Comparison of ENCODE assay signal across 25 cellular contexts in genomic region chr3:53426918-53427317, GRCh38.
DNase-seq lines count a peak whose midpoint lies in the region; ATAC-seq and TF ChIP-seq lines count a peak whose summit lies in the region.
"Had no signal": no experiment of that assay in that cellular context is flagged by ENCODE, and none has a peak within 500 bp of the region (broad histone marks: within the 10 kb centered on the region; RNA-seq: fewer than 3 reads in every experiment).

No MANE protein-coding gene starts in this region.

- no peaks in the 10 kb centered on the region for H3K4me1 Mint-ChIP-seq in activated T-helper 2 cell treated with anti-CD3 and anti-CD28 coated beads, Interferon-gamma antibody, Interleukin-2, Interleukin-4, amounts not matched to agents 10 μg/mL and 5 μg/mL and 100 μg/mL, durations not matched to agents 14 hours and 24 hours and 36 hours (ENCODE audit: low read depth)
- H3K4me1 Mint-ChIP-seq: naive thymus-derived CD4-positive, alpha-beta T cell had no signal

- H3K27me3 Mint-ChIP-seq in activated T-helper 2 cell treated with anti-CD3 and anti-CD28 coated beads, Interferon-gamma antibody, Interleukin-2, Interleukin-4, amounts not matched to agents 10 μg/mL and 5 μg/mL and 100 μg/mL, durations not matched to agents 14 hours and 24 hours and 36 hours (ENCODE audit: low read depth), result peaks cover 18% of the 10 kb centered on the region
- H3K27me3 Mint-ChIP-seq: B cell had no signal

- ATAC-seq in Panc1, result no peak
- ATAC-seq in HG03565 (IDR thresholded peaks at IDR 0.05; ENCODE audit: unreplicated experiment), result no peak
- ATAC-seq: activated CD8-positive, alpha-beta T cell treated with anti-CD3 and anti-CD28 coated beads, Interleukin-2, amount 10 ng/mL, durations not matched to agents 7 days and 5 days; left cardiac atrium; naive thymus-derived CD4-positive, alpha-beta T cell; right cardiac atrium had no signal

- TF ChIP-seq CTCF in Panc1 (IDR thresholded peaks at IDR 0.05) (peak; percentile 32), fibroblast of mammary gland (conservative IDR thresholded peaks at IDR 0.05; ENCODE audit: control insufficient read depth, insufficient read depth, low read depth, low read length) (peak; percentile 7), retinal pigment epithelial cell (conservative IDR thresholded peaks at IDR 0.05; ENCODE audit: low read depth, low read length) (peak; percentile 41)

- H3K27ac ChIP-seq in Panc1 (ENCODE audit: low read length), result no peak overlapping the region
- H3K27ac ChIP-seq: adrenal gland, breast epithelium, colonic mucosa, SK-N-MC, stomach had no signal

- in situ Hi-C loops in Panc1 (cut with HindIII; ENCODE audit: low pct_unique_long_range_greater_than_20kb, low sequenced_read_pairs), result no loop called here

- POLR2A ChIA-PET in Panc1 (lab: Charles Lee), result interaction anchor here (0.6 kb wide), 1 partner anchor 142 kb away, joined by 3 read pairs; no protein-coding TSS in a partner anchor

- CTCF ChIA-PET in Panc1 (lab: Charles Lee), result no interaction called here

- intact Hi-C loops in Panc1 (cut with micrococcal nuclease; ENCODE audit: unreplicated experiment), result no loop called here
- intact Hi-C loops in activated T-helper 2 cell treated with anti-CD3 and anti-CD28 coated beads, Interferon-gamma antibody, Interleukin-2, Interleukin-4, amounts not matched to agents 10 μg/mL and 5 μg/mL and 100 μg/mL, durations not matched to agents 14 hours and 24 hours and 36 hours (cut with micrococcal nuclease), result no loop called here

- no peaks in the 10 kb centered on the region for H3K36me3 ChIP-seq in Panc1 (ENCODE audit: control insufficient read depth, insufficient read depth, low read length)
- H3K36me3 ChIP-seq: adrenal gland, breast epithelium, colonic mucosa, stomach had no signal

- no peaks in the 10 kb centered on the region for H3K9me3 Mint-ChIP-seq in activated T-helper 2 cell treated with anti-CD3 and anti-CD28 coated beads, Interferon-gamma antibody, Interleukin-2, Interleukin-4, amounts not matched to agents 10 μg/mL and 5 μg/mL and 100 μg/mL, durations not matched to agents 14 hours and 24 hours and 36 hours

- no TSS peak for BruUV-seq in Panc1 (replicated peaks; lab: Mats Ljungman, UMichigan)

- H3K4me3 Mint-ChIP-seq in activated T-helper 2 cell treated with anti-CD3 and anti-CD28 coated beads, Interferon-gamma antibody, Interleukin-2, Interleukin-4, amounts not matched to agents 10 μg/mL and 5 μg/mL and 100 μg/mL, durations not matched to agents 14 hours and 24 hours and 36 hours (ENCODE audit: low read depth), result no peak overlapping the region
- H3K4me3 Mint-ChIP-seq: activated CD8-positive, alpha-beta T cell treated with anti-CD3 and anti-CD28 coated beads, Interleukin-2, amount 10 ng/mL, durations not matched to agents 7 days and 5 days; B cell; naive thymus-derived CD4-positive, alpha-beta T cell had no signal

- no peaks in the 10 kb centered on the region for H3K9me3 ChIP-seq in Panc1 (ENCODE audit: control insufficient read depth, insufficient read depth, low read depth, low read length)
- H3K9me3 ChIP-seq: adrenal gland, breast epithelium, colonic mucosa, stomach had no signal

- H3K4me1 ChIP-seq in Panc1 (ENCODE audit: control insufficient read depth, insufficient read depth, low read length), result no peaks in the 10 kb centered on the region
- H3K4me1 ChIP-seq: breast epithelium, colonic mucosa, stomach had no signal

- DNase-seq in DMS53 (lab: John Stamatoyannopoulos, UW) (peak; percentile 0), DMS53 treated with DMSO at 0.1 percent for 48 hours (lab: John Stamatoyannopoulos, UW; ENCODE audit: unreplicated experiment) (no peak), Panc1 (ENCODE audit: low read depth, low spot score) (no peak), fibroblast of mammary gland (ENCODE audit: low read depth) (no peak), retinal pigment epithelial cell (ENCODE audit: low read depth) (no peak), NCI-H1105 (lab: John Stamatoyannopoulos, UW) (no peak)
- no peak for DNase-seq in activated T-helper 2 cell treated with anti-CD3 and anti-CD28 coated beads, Interferon-gamma antibody, Interleukin-2, Interleukin-4, amounts not matched to agents 10 μg/mL and 5 μg/mL and 100 μg/mL, durations not matched to agents 14 hours and 24 hours and 36 hours (ENCODE audit: low spot score)
- DNase-seq: activated CD8-positive, alpha-beta T cell treated with anti-CD3 and anti-CD28 coated beads, Interleukin-2, amount 10 ng/mL, durations not matched to agents 7 days and 5 days; activated T-cell treated with anti-CD3 and anti-CD28 coated beads, Interleukin-2, amount 50 U/mL, for 1 hour; colonic mucosa; EL; H7; left cardiac atrium; naive thymus-derived CD4-positive, alpha-beta T cell; NCI-H1092; NCI-H2029; NCI-H226; right cardiac atrium; stimulated activated CD4-positive, alpha-beta T cell treated with anti-CD3 and anti-CD28 coated beads, Interleukin-12 subunit alpha, Interleukin-12 subunit beta, amount 100 ng/mL, for 4 hours; stomach had no signal

- no peak overlapping the region for H3K27ac Mint-ChIP-seq in activated T-helper 2 cell treated with anti-CD3 and anti-CD28 coated beads, Interferon-gamma antibody, Interleukin-2, Interleukin-4, amounts not matched to agents 10 μg/mL and 5 μg/mL and 100 μg/mL, durations not matched to agents 14 hours and 24 hours and 36 hours
- H3K27ac Mint-ChIP-seq: activated CD8-positive, alpha-beta T cell treated with anti-CD3 and anti-CD28 coated beads, Interleukin-2, amount 10 ng/mL, durations not matched to agents 7 days and 5 days; B cell; naive thymus-derived CD4-positive, alpha-beta T cell had no signal

- no peak overlapping the region for H3K4me3 ChIP-seq in Panc1 (ENCODE audit: low read depth in 2 of 2, low read length in 2 of 2)
- H3K4me3 ChIP-seq in fibroblast of mammary gland (ENCODE audit: control insufficient read depth, low read depth, low read length), result no peak overlapping the region
- H3K4me3 ChIP-seq in retinal pigment epithelial cell (ENCODE audit: low read length), result no peak overlapping the region
- H3K4me3 ChIP-seq: adrenal gland, breast epithelium, colonic mucosa, SK-N-MC, stomach had no signal

- H3K36me3 Mint-ChIP-seq in activated T-helper 2 cell treated with anti-CD3 and anti-CD28 coated beads, Interferon-gamma antibody, Interleukin-2, Interleukin-4, amounts not matched to agents 10 μg/mL and 5 μg/mL and 100 μg/mL, durations not matched to agents 14 hours and 24 hours and 36 hours (ENCODE audit: low read depth), result no peaks in the 10 kb centered on the region
- H3K36me3 Mint-ChIP-seq: naive thymus-derived CD4-positive, alpha-beta T cell had no signal

- H3K27me3 ChIP-seq in Panc1 (ENCODE audit: control insufficient read depth, insufficient read depth, low read length), result no peaks in the 10 kb centered on the region
- H3K27me3 ChIP-seq: adrenal gland, breast epithelium, colonic mucosa, stomach had no signal
